ENCODE assay signal across 16 cellular contexts in genomic region chr6:5314191-5314865, GRCh38. TPM values are rescaled to one million over a fixed set of nuclear protein-coding genes. Genes with fewer than 3 reads are reported as not detected.
DNase-seq lines count a peak whose midpoint lies in the region; ATAC-seq and TF ChIP-seq lines count a peak whose summit lies in the region.
"Had no signal": no experiment of that assay in that cellular context is flagged by ENCODE, and none has a peak within 500 bp of the region (broad histone marks: within the 10 kb centered on the region; RNA-seq: fewer than 3 reads in every experiment).

No MANE protein-coding gene starts in this region.

- no peaks in the 10 kb centered on the region for H3K36me3 Mint-ChIP-seq in activated naive CD8-positive, alpha-beta T cell treated with anti-CD3 and anti-CD28 coated beads, Interleukin-2, amount 50 U/mL, for 24 hours (ENCODE audit: low read depth)
- H3K36me3 Mint-ChIP-seq in activated naive CD8-positive, alpha-beta T cell treated with anti-CD3 and anti-CD28 coated beads for 36 hours, result peaks cover 1% of the 10 kb centered on the region
- no peaks in the 10 kb centered on the region for H3K36me3 Mint-ChIP-seq in activated B cell treated with CpG ODN at 0.5 μM for 24 hours (ENCODE audit: low read depth)

- no peak overlapping the region for H3K4me3 Mint-ChIP-seq in activated naive CD8-positive, alpha-beta T cell treated with anti-CD3 and anti-CD28 coated beads, Interleukin-2, amount 50 U/mL, for 24 hours
- H3K4me3 Mint-ChIP-seq in activated naive CD8-positive, alpha-beta T cell treated with anti-CD3 and anti-CD28 coated beads for 36 hours, result no peak overlapping the region
- peak overlapping the region; percentile 42 for H3K4me3 Mint-ChIP-seq in activated B cell treated with CpG ODN at 0.5 μM for 24 hours
- H3K4me3 Mint-ChIP-seq in stimulated activated naive CD8-positive, alpha-beta T cell treated with anti-CD3 and anti-CD28 coated beads, Interleukin-15, amount 100 ng/mL, for 72 hours, result peak overlapping the region; percentile 24 to 29
- H3K4me3 Mint-ChIP-seq: CD8-positive, alpha-beta memory T cell had no signal

- no peak for DNase-seq in activated naive CD8-positive, alpha-beta T cell treated with anti-CD3 and anti-CD28 coated beads, Interleukin-2, amount 50 U/mL, for 24 hours
- DNase-seq in activated naive CD8-positive, alpha-beta T cell treated with anti-CD3 and anti-CD28 coated beads for 36 hours, result no peak
- DNase-seq in activated B cell treated with CpG ODN at 0.5 μM for 24 hours (no peak), NOMO-1 (lab: John Stamatoyannopoulos, UW; ENCODE audit: unreplicated experiment in 2 of 2) (no peak)
- no peak for DNase-seq in stimulated activated naive CD8-positive, alpha-beta T cell treated with anti-CD3 and anti-CD28 coated beads, Interleukin-15, amount 100 ng/mL, for 72 hours
- no peak for DNase-seq in stimulated activated naive CD4-positive, alpha-beta T cell (lab: John Stamatoyannopoulos, UW)
- DNase-seq: activated gamma-delta T cell treated with Interleukin-2 at 50 U/mL for 16 hours; CD8-positive, alpha-beta memory T cell; DND-41; foreskin fibroblast; midbrain; MV-4-11; NCI-H2081 had no signal

- TF ChIP-seq CTCF in activated B cell treated with CpG ODN at 0.5 μM for 24 hours (IDR thresholded peaks at IDR 0.05), result no peak

- no peaks in the 10 kb centered on the region for H3K9me3 Mint-ChIP-seq in activated naive CD8-positive, alpha-beta T cell treated with anti-CD3 and anti-CD28 coated beads, Interleukin-2, amount 50 U/mL, for 24 hours
- no peaks in the 10 kb centered on the region for H3K9me3 Mint-ChIP-seq in activated naive CD8-positive, alpha-beta T cell treated with anti-CD3 and anti-CD28 coated beads for 36 hours
- no peaks in the 10 kb centered on the region for H3K9me3 Mint-ChIP-seq in activated B cell treated with CpG ODN at 0.5 μM for 24 hours
- no peaks in the 10 kb centered on the region for H3K9me3 Mint-ChIP-seq in stimulated activated naive CD8-positive, alpha-beta T cell treated with anti-CD3 and anti-CD28 coated beads, Interleukin-15, amount 100 ng/mL, for 72 hours
- H3K9me3 Mint-ChIP-seq: CD8-positive, alpha-beta memory T cell had no signal

- H3K4me1 Mint-ChIP-seq in activated naive CD8-positive, alpha-beta T cell treated with anti-CD3 and anti-CD28 coated beads, Interleukin-2, amount 50 U/mL, for 24 hours, result peaks cover 19% of the 10 kb centered on the region
- peaks cover 25% of the 10 kb centered on the region for H3K4me1 Mint-ChIP-seq in activated naive CD8-positive, alpha-beta T cell treated with anti-CD3 and anti-CD28 coated beads for 36 hours
- peaks cover 49% of the 10 kb centered on the region for H3K4me1 Mint-ChIP-seq in activated B cell treated with CpG ODN at 0.5 μM for 24 hours
- H3K4me1 Mint-ChIP-seq in stimulated activated naive CD8-positive, alpha-beta T cell treated with anti-CD3 and anti-CD28 coated beads, Interleukin-15, amount 100 ng/mL, for 72 hours, result peaks cover 41% of the 10 kb centered on the region

- H3K27me3 Mint-ChIP-seq in activated naive CD8-positive, alpha-beta T cell treated with anti-CD3 and anti-CD28 coated beads, Interleukin-2, amount 50 U/mL, for 24 hours, result no peaks in the 10 kb centered on the region
- no peaks in the 10 kb centered on the region for H3K27me3 Mint-ChIP-seq in activated naive CD8-positive, alpha-beta T cell treated with anti-CD3 and anti-CD28 coated beads for 36 hours
- H3K27me3 Mint-ChIP-seq in activated B cell treated with CpG ODN at 0.5 μM for 24 hours, result no peaks in the 10 kb centered on the region
- no peaks in the 10 kb centered on the region for H3K27me3 Mint-ChIP-seq in stimulated activated naive CD8-positive, alpha-beta T cell treated with anti-CD3 and anti-CD28 coated beads, Interleukin-15, amount 100 ng/mL, for 72 hours
- H3K27me3 Mint-ChIP-seq: CD8-positive, alpha-beta memory T cell had no signal

- no peak overlapping the region for H3K27ac Mint-ChIP-seq in activated naive CD8-positive, alpha-beta T cell treated with anti-CD3 and anti-CD28 coated beads, Interleukin-2, amount 50 U/mL, for 24 hours
- H3K27ac Mint-ChIP-seq in activated naive CD8-positive, alpha-beta T cell treated with anti-CD3 and anti-CD28 coated beads for 36 hours, result no peak overlapping the region
- peak overlapping the region; percentile 69 for H3K27ac Mint-ChIP-seq in activated B cell treated with CpG ODN at 0.5 μM for 24 hours
- no peak overlapping the region for H3K27ac Mint-ChIP-seq in stimulated activated naive CD8-positive, alpha-beta T cell treated with anti-CD3 and anti-CD28 coated beads, Interleukin-15, amount 100 ng/mL, for 72 hours

- POLR2A ChIA-PET in activated B cell treated with CpG ODN at 0.5 μM for 24 hours (lab: Charles Lee), result interaction anchor here (0.6 kb wide), 1 partner anchor 366 kb away, joined by 3 read pairs; no protein-coding TSS in a partner anchor

- CTCF ChIA-PET in activated B cell treated with CpG ODN at 0.5 μM for 24 hours (lab: Charles Lee), result interaction anchor here (3.6 kb wide), 1 partner anchor 11 kb away, joined by 20 read pairs; no protein-coding TSS in a partner anchor

- ATAC-seq in activated naive CD8-positive, alpha-beta T cell treated with anti-CD3 and anti-CD28 coated beads, Interleukin-2, amount 50 U/mL, for 24 hours, result peak; percentile 77
- peak; percentile 61 for ATAC-seq in GM21723 (IDR thresholded peaks at IDR 0.05; ENCODE audit: unreplicated experiment)
- ATAC-seq in activated B cell treated with CpG ODN at 0.5 μM for 24 hours (ENCODE audit: low read depth), result peak; percentile 87
- peak; percentile 78 for ATAC-seq in stimulated activated naive CD8-positive, alpha-beta T cell treated with anti-CD3 and anti-CD28 coated beads, Interleukin-15, amount 100 ng/mL, for 72 hours
- ATAC-seq in GM21529 (IDR thresholded peaks at IDR 0.05; ENCODE audit: unreplicated experiment), result no peak
- ATAC-seq: HCT116 had no signal

- intact Hi-C loops in activated B cell treated with CpG ODN at 0.5 μM for 24 hours (cut with micrococcal nuclease), result no loop called here

RNA-seq across cellular contexts. Expression of gene FARS2, which starts 53.0 kb away (rescaled TPM):
- total RNA-seq in activated naive CD8-positive, alpha-beta T cell treated with anti-CD3 and anti-CD28 coated beads for 36 hours, result 10 to 100 TPM; 18.4 to 20.0 TPM
- 28.2 and 32.7 TPM in 2 replicates for total RNA-seq in activated B cell treated with CpG ODN at 0.5 μM for 24 hours

RNA-seq across cellular contexts. Expression of gene LYRM4, which starts 53.6 kb away (rescaled TPM):
- 10 to 100 TPM; 44.3 to 45.7 TPM for total RNA-seq in activated naive CD8-positive, alpha-beta T cell treated with anti-CD3 and anti-CD28 coated beads for 36 hours
- 51.2 and 52.2 TPM in 2 replicates for total RNA-seq in activated B cell treated with CpG ODN at 0.5 μM for 24 hours

Comparison
In these comparisons a context has a peak if more than half of its experiments do, and no peak if none do; other contexts are left out.
1. H3K4me3 Mint-ChIP-seq: peak in activated B cell treated with CpG ODN at 0.5 μM for 24 hours (single experiment) and stimulated activated naive CD8-positive, alpha-beta T cell treated with anti-CD3 and anti-CD28 coated beads, Interleukin-15, amount 100 ng/mL, for 72 hours (2 of 2); none in activated naive CD8-positive, alpha-beta T cell treated with anti-CD3 and anti-CD28 coated beads, Interleukin-2, amount 50 U/mL, for 24 hours (single experiment) and activated naive CD8-positive, alpha-beta T cell treated with anti-CD3 and anti-CD28 coated beads for 36 hours (single experiment).